18 cellular contexts compared by ENCODE assay signal in the genomic region with DNA sequence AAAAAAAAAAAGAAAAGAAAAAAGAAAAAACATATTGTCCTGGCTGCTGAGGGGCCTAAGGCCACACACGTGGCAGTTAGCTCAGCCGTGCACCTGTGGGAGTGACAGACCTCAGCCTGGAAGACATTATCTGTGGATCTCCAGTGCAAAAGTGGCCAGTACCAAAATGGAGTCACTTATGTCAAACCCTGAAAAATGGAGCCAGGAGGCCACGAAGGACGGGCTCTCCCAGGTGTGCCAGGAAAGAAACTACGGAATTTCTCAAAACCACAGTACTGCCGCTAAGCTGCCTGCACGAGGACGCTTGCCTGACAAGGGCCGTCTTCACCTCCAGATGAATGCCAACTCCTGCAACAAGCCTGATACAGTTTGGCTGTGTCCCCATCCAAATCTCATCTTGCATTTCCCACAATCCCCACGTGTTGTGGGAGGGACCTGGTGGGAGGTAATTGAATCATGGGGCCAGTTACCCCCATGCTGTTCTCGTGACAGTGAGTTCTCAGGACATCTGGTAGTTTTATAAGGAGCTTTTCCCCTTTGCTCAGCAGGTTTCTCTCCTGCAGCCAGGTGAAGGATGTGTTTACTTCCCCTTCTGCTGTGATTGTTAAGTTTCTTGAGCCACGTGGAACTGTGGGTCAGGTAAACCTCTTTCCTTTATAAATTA. TPM values are rescaled to one million over a fixed set of nuclear protein-coding genes. Genes with fewer than 3 reads are reported as not detected.
"Had no signal": no experiment of that assay in that cellular context is flagged by ENCODE, and none has a peak within 500 bp of the region (broad histone marks: within the 10 kb centered on the region; RNA-seq: fewer than 3 reads in every experiment).

No MANE protein-coding gene starts in this region.

- DNase-seq: activated CD4-positive, alpha-beta T cell treated with anti-CD3 and anti-CD28 coated beads, Interleukin-2, amount 50 U/mL, for 1 hour; activated CD8-positive, alpha-beta memory T cell treated with anti-CD3 and anti-CD28 coated beads for 24 hours; activated naive CD8-positive, alpha-beta T cell treated with anti-CD3 and anti-CD28 coated beads for 36 hours; brain microvascular endothelial cell; cerebellar nuclear complex; dermis blood vessel endothelial cell; head of caudate nucleus; kidney glomerular epithelial cell; retina; stimulated activated CD4-positive, alpha-beta T cell treated with anti-CD3 and anti-CD28 coated beads, Interleukin-12 subunit alpha, Interleukin-12 subunit beta, amount 100 ng/mL, for 4 hours; stimulated activated CD4-positive, alpha-beta T cell treated with anti-CD3 and anti-CD28 coated beads, Interleukin-2, amount 100 ng/mL, for 24 hours; thyroid gland had no signal

- H3K27ac Mint-ChIP-seq: activated naive CD8-positive, alpha-beta T cell treated with anti-CD3 and anti-CD28 coated beads for 36 hours; activated T-helper 1 cell treated with anti-CD3 and anti-CD28 coated beads, Interleukin-12 subunit alpha, Interleukin-12 subunit beta, Interleukin-2, Interleukin-4 antibody, amounts not matched to agents 30 ng/mL and 10 ng/mL and 1 ng/mL, durations not matched to agents 14 hours and 24 hours and 36 hours; neural progenitor cell; stimulated activated effector memory CD8-positive, alpha-beta T cell treated with anti-CD3 and anti-CD28 coated beads, Interleukin-12 subunit alpha, Interleukin-12 subunit beta, amount 100 ng/mL, for 72 hours had no signal

- H3K9ac ChIP-seq: neural progenitor cell had no signal

- H3K4me3 Mint-ChIP-seq: activated naive CD8-positive, alpha-beta T cell treated with anti-CD3 and anti-CD28 coated beads for 36 hours; activated T-helper 1 cell treated with anti-CD3 and anti-CD28 coated beads, Interleukin-12 subunit alpha, Interleukin-12 subunit beta, Interleukin-2, Interleukin-4 antibody, amounts not matched to agents 30 ng/mL and 10 ng/mL and 1 ng/mL, durations not matched to agents 14 hours and 24 hours and 36 hours; neural progenitor cell; stimulated activated effector memory CD8-positive, alpha-beta T cell treated with anti-CD3 and anti-CD28 coated beads, Interleukin-12 subunit alpha, Interleukin-12 subunit beta, amount 100 ng/mL, for 72 hours had no signal

- ATAC-seq: activated CD4-positive, CD25-positive, alpha-beta regulatory T cell treated with anti-CD3 and anti-CD28 coated beads, Interleukin-2, amount 50 U/mL, for 24 hours; pancreas; stimulated activated effector memory CD8-positive, alpha-beta T cell treated with anti-CD3 and anti-CD28 coated beads, Interleukin-12 subunit alpha, Interleukin-12 subunit beta, amount 100 ng/mL, for 72 hours had no signal

- H3K27ac ChIP-seq: brain microvascular endothelial cell, neural progenitor cell, pancreas, vagina had no signal

- H3K9me3 ChIP-seq: pancreas, thyroid gland, vagina had no signal

- H3K27me3 Mint-ChIP-seq: activated naive CD8-positive, alpha-beta T cell treated with anti-CD3 and anti-CD28 coated beads for 36 hours had no signal

- H3K9me3 Mint-ChIP-seq: activated naive CD8-positive, alpha-beta T cell treated with anti-CD3 and anti-CD28 coated beads for 36 hours; activated T-helper 1 cell treated with anti-CD3 and anti-CD28 coated beads, Interleukin-12 subunit alpha, Interleukin-12 subunit beta, Interleukin-2, Interleukin-4 antibody, amounts not matched to agents 30 ng/mL and 10 ng/mL and 1 ng/mL, durations not matched to agents 14 hours and 24 hours and 36 hours; neural progenitor cell; stimulated activated effector memory CD8-positive, alpha-beta T cell treated with anti-CD3 and anti-CD28 coated beads, Interleukin-12 subunit alpha, Interleukin-12 subunit beta, amount 100 ng/mL, for 72 hours had no signal

- H3K4me3 ChIP-seq: neural progenitor cell, pancreas, thyroid gland, vagina had no signal

- H3K27me3 ChIP-seq: brain microvascular endothelial cell, neural progenitor cell, pancreas, thyroid gland, vagina had no signal

- H3K36me3 ChIP-seq: brain microvascular endothelial cell, neural progenitor cell, pancreas, thyroid gland, vagina had no signal

RNA-seq across cellular contexts. Expression of a gene that starts 22.0 kb away (rescaled TPM):
- total RNA-seq: dermis blood vessel endothelial cell had no signal
